ENCODE assay signal across 23 cellular contexts in the genomic region with DNA sequence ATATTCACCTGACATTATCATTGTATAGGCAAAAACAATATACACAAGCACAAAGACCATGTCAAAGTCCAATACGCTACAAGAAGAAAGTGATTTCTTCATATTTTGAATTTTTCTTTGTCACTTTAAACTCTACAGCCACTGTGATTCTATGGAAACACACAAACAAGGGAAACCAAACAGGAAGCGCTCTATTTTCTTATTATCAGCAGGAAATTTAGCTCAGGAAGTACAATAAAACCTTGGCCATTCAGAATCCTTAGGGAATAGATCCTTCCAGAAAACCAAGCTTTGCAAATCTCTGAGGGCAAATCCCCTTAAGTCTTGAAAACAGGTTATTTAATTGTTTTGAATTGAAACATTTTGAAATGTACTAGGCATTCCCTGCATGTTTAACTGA.
A peak's percentile ranks its signal among the peaks of the same experiment; 100 is the strongest.
DNase-seq lines count a peak whose midpoint lies in the region; ATAC-seq, FAIRE-seq and TF ChIP-seq lines count a peak whose summit lies in the region.
"Had no signal": no experiment of that assay in that cellular context is flagged by ENCODE, and none has a peak within 500 bp of the region (broad histone marks: within the 10 kb centered on the region; RNA-seq: fewer than 3 reads in every experiment).

No MANE protein-coding gene starts in this region.

- no peaks in the 10 kb centered on the region for H4K20me1 ChIP-seq in HepG2 (ENCODE audit: insufficient read depth, low read length)

- no peaks in the 10 kb centered on the region for H3K79me2 ChIP-seq in HepG2 (ENCODE audit: insufficient read depth, low read length)

- H3K9me3 ChIP-seq in right lobe of liver (no peaks in the 10 kb centered on the region), HepG2 (ENCODE audit: low read length) (peaks cover 5% of the 10 kb centered on the region; the same call in 1 of the 2 replicates), mesenchymal stem cell (ENCODE audit: control insufficient read depth, low read length) (no peaks in the 10 kb centered on the region)
- H3K9me3 ChIP-seq: A549, BE2C, HAP-1, SJCRH30 had no signal

- no peaks in the 10 kb centered on the region for H3K4me1 ChIP-seq in right lobe of liver
- no peaks in the 10 kb centered on the region for H3K4me1 ChIP-seq in HepG2 (ENCODE audit: insufficient read depth, low read length)
- no peaks in the 10 kb centered on the region for H3K4me1 ChIP-seq in mesenchymal stem cell (ENCODE audit: control insufficient read depth, insufficient read depth, low read depth, low read length)
- H3K4me1 ChIP-seq: A549, BE2C, HAP-1, SJCRH30 had no signal

- H3K4me2 ChIP-seq in HepG2 (ENCODE audit: low read depth, low read length) (no peak overlapping the region), mesenchymal stem cell (ENCODE audit: low read length, poor library complexity, severe bottlenecking) (no peak overlapping the region)
- H3K4me2 ChIP-seq: A549, PC-9 had no signal

- no peak overlapping the region for H2BK15ac ChIP-seq in mesenchymal stem cell (ENCODE audit: low read depth, poor library complexity, severe bottlenecking)

- intact Hi-C loops in right lobe of liver (cut with DNase I) (no loop called here), HepG2 (cut with micrococcal nuclease; ENCODE audit: unreplicated experiment) (no loop called here), Calu3 (cut with micrococcal nuclease; ENCODE audit: unreplicated experiment) (no loop called here)

- in situ Hi-C loops in HepG2 (cut with HindIII; ENCODE audit: extremely low pct_ligation_motif_present, low pct_unique_long_range_greater_than_20kb): no loop called here

- TF ChIP-seq POLR2A in right lobe of liver (IDR thresholded peaks at IDR 0.05): no peak
- TF ChIP-seq POLR2A in HepG2 (IDR thresholded peaks at IDR 0.05; ENCODE audit: insufficient read depth in 1 of 2, low read depth in 2 of 2, low read length in 2 of 2): no peak

- CTCF ChIA-PET in HepG2 (lab: Yijun Ruan, JAX; ENCODE audit: low intra/inter-chr PET ratio, low total read pairs): no interaction called here
- CTCF ChIA-PET in Calu3 (lab: Charles Lee): no interaction called here
- CTCF ChIA-PET in activated CD8-positive, alpha-beta T cell treated with anti-CD3 and anti-CD28 coated beads, Interleukin-2, amount 10 ng/mL, durations not matched to agents 7 days and 5 days (lab: Charles Lee): no interaction called here

- TF ChIP-seq CTCF in right lobe of liver (IDR thresholded peaks at IDR 0.05) (no peak), HepG2 (CRISPR knock-in tag; IDR thresholded peaks at IDR 0.05) (no peak), fibroblast of pulmonary artery (IDR thresholded peaks at IDR 0.05; ENCODE audit: low read length, missing control alignments) (no peak), Calu3 (IDR thresholded peaks at IDR 0.05; ENCODE audit: unreplicated experiment) (no peak)

- no peak overlapping the region for H3K9ac ChIP-seq in HepG2 (ENCODE audit: insufficient read depth, low read depth, low read length)
- no peak overlapping the region for H3K9ac ChIP-seq in mesenchymal stem cell (ENCODE audit: low read length)

- H2BK120ac ChIP-seq in mesenchymal stem cell (ENCODE audit: low read depth, low read length): no peak overlapping the region

- no peak for FAIRE-seq in HepG2 (lab: Jason Lieb, UNC)
- FAIRE-seq: A549, GM12878 had no signal

- H3K9me3 Mint-ChIP-seq in Calu3 (ENCODE audit: low read depth, unreplicated experiment): no peaks in the 10 kb centered on the region
- H3K9me3 Mint-ChIP-seq in activated CD8-positive, alpha-beta T cell treated with anti-CD3 and anti-CD28 coated beads, Interleukin-2, amount 10 ng/mL, durations not matched to agents 7 days and 5 days (ENCODE audit: insufficient read depth): no peaks in the 10 kb centered on the region

- H2BK5ac ChIP-seq in mesenchymal stem cell (ENCODE audit: low read depth, low read length, poor library complexity, severe bottlenecking): no peak overlapping the region

- no peak overlapping the region for H2BK12ac ChIP-seq in mesenchymal stem cell (ENCODE audit: low read length in 2 of 2)

- H3K4me3 Mint-ChIP-seq in Calu3 (ENCODE audit: low read depth, unreplicated experiment): no peak overlapping the region
- no peak overlapping the region for H3K4me3 Mint-ChIP-seq in activated CD8-positive, alpha-beta T cell treated with anti-CD3 and anti-CD28 coated beads, Interleukin-2, amount 10 ng/mL, durations not matched to agents 7 days and 5 days
- H3K4me3 Mint-ChIP-seq: CD4-positive, CD25-positive, alpha-beta regulatory T cell had no signal

- H3K18ac ChIP-seq in mesenchymal stem cell (ENCODE audit: low read depth in 1 of 2, low read length in 2 of 2): no peak overlapping the region

- H3K4me1 Mint-ChIP-seq in Calu3 (ENCODE audit: low read depth, unreplicated experiment): no peaks in the 10 kb centered on the region
- H3K4me1 Mint-ChIP-seq in activated CD8-positive, alpha-beta T cell treated with anti-CD3 and anti-CD28 coated beads, Interleukin-2, amount 10 ng/mL, durations not matched to agents 7 days and 5 days (ENCODE audit: low read depth): no peaks in the 10 kb centered on the region
- H3K4me1 Mint-ChIP-seq: CD4-positive, CD25-positive, alpha-beta regulatory T cell had no signal

- peak; percentile 48 to 75 (median 52) for ATAC-seq in right lobe of liver
- no peak for ATAC-seq in HepG2
- no peak for ATAC-seq in activated CD8-positive, alpha-beta T cell treated with anti-CD3 and anti-CD28 coated beads, Interleukin-2, amount 10 ng/mL, durations not matched to agents 7 days and 5 days
- ATAC-seq: A549, GM12878 had no signal

- H3K36me3 Mint-ChIP-seq in Calu3 (ENCODE audit: insufficient read depth, unreplicated experiment): no peaks in the 10 kb centered on the region
- H3K36me3 Mint-ChIP-seq in activated CD8-positive, alpha-beta T cell treated with anti-CD3 and anti-CD28 coated beads, Interleukin-2, amount 10 ng/mL, durations not matched to agents 7 days and 5 days (ENCODE audit: low read depth): no peaks in the 10 kb centered on the region
- H3K36me3 Mint-ChIP-seq: CD4-positive, CD25-positive, alpha-beta regulatory T cell had no signal

- H3K27ac Mint-ChIP-seq in Calu3 (ENCODE audit: unreplicated experiment): no peak overlapping the region
- no peak overlapping the region for H3K27ac Mint-ChIP-seq in activated CD8-positive, alpha-beta T cell treated with anti-CD3 and anti-CD28 coated beads, Interleukin-2, amount 10 ng/mL, durations not matched to agents 7 days and 5 days
- H3K27ac Mint-ChIP-seq: CD4-positive, CD25-positive, alpha-beta regulatory T cell had no signal

- no peak for TF ChIP-seq EP300 in HepG2 (IDR thresholded peaks at IDR 0.05; ENCODE audit: low read depth in 2 of 2, low read length in 2 of 2)
- TF ChIP-seq EP300 in HepG2 (CRISPR knock-in tag; IDR thresholded peaks at IDR 0.05; ENCODE audit: borderline replicate concordance): no peak

- no peak overlapping the region for H4K8ac ChIP-seq in mesenchymal stem cell (ENCODE audit: low read length)

- no peak overlapping the region for H4K91ac ChIP-seq in mesenchymal stem cell (ENCODE audit: low read length)

- H3K14ac ChIP-seq in mesenchymal stem cell (ENCODE audit: low read length in 2 of 2): no peak overlapping the region

- H3K27me3 ChIP-seq in right lobe of liver: no peaks in the 10 kb centered on the region
- no peaks in the 10 kb centered on the region for H3K27me3 ChIP-seq in HepG2 (ENCODE audit: control insufficient read depth in 1 of 2, insufficient read depth in 2 of 2, low read length in 2 of 2)
- H3K27me3 ChIP-seq in mesenchymal stem cell (ENCODE audit: control insufficient read depth in 1 of 2, insufficient read depth in 1 of 2, low read length in 2 of 2): no peaks in the 10 kb centered on the region
- H3K27me3 ChIP-seq: BE2C, SJCRH30 had no signal

- H3K79me1 ChIP-seq in mesenchymal stem cell (replicated peaks; ENCODE audit: low read length, poor library complexity, severe bottlenecking): no peaks in the 10 kb centered on the region

- H3K4me3 ChIP-seq in right lobe of liver (no peak overlapping the region), HepG2 (replicated peaks in 1 of 3; ENCODE audit: insufficient read depth in 1 of 3, low read depth in 2 of 3, low read length in 3 of 3) (no peak overlapping the region), fibroblast of pulmonary artery (replicated peaks; ENCODE audit: low read depth, low read length) (no peak overlapping the region), mesenchymal stem cell (ENCODE audit: insufficient read depth in 1 of 2, low read depth in 1 of 2, low read length in 2 of 2) (no peak overlapping the region)
- H3K4me3 ChIP-seq: A549, GM12878, HAP-1, PC-9, SJCRH30 had no signal

- no peak overlapping the region for H2AFZ ChIP-seq in HepG2 (ENCODE audit: low read length)
- H2AFZ ChIP-seq in mesenchymal stem cell (ENCODE audit: low read depth, low read length): no peak overlapping the region
- H2AFZ ChIP-seq: PC-9 had no signal

- no peak for TF ChIP-seq RAD21 in HepG2 (CRISPR knock-in tag; IDR thresholded peaks at IDR 0.05)

- H2AK5ac ChIP-seq in mesenchymal stem cell (ENCODE audit: low read length, severe bottlenecking): no peak overlapping the region

- 61% methylated on average over 2 of the region's 2 CpGs for WGBS in right lobe of liver (ENCODE audit: insufficient coverage, low coverage, low lambda C conversion rate, missing lambda C conversion rate)
- 20% methylated on average over 2 of the region's 2 CpGs for WGBS in HepG2 (ENCODE audit: low lambda C conversion rate)
- WGBS in mesenchymal stem cell: 79% methylated on average over 2 of the region's 2 CpGs

- no peak overlapping the region for H3K23ac ChIP-seq in mesenchymal stem cell (ENCODE audit: low read length in 2 of 2)

- H3K36me3 ChIP-seq in right lobe of liver: no peaks in the 10 kb centered on the region
- no peaks in the 10 kb centered on the region for H3K36me3 ChIP-seq in HepG2 (replicated peaks in 1 of 2; ENCODE audit: control insufficient read depth in 1 of 2, insufficient read depth in 2 of 2, low read length in 2 of 2)
- H3K36me3 ChIP-seq in mesenchymal stem cell (ENCODE audit: control insufficient read depth in 1 of 2, insufficient read depth in 2 of 2, low read depth in 1 of 2, low read length in 2 of 2): no peaks in the 10 kb centered on the region
- H3K36me3 ChIP-seq: BE2C, HAP-1, SJCRH30 had no signal

- POLR2A ChIA-PET in HepG2 (lab: Yijun Ruan, JAX): no interaction called here
- POLR2A ChIA-PET in activated CD8-positive, alpha-beta T cell treated with anti-CD3 and anti-CD28 coated beads, Interleukin-2, amount 10 ng/mL, durations not matched to agents 7 days and 5 days (lab: Charles Lee): no interaction called here

- DNase-seq in right lobe of liver: no peak
- DNase-seq in HepG2 (ENCODE audit: low spot score): no peak
- DNase-seq in fibroblast of pulmonary artery (ENCODE audit: low read depth): peak; percentile 8
- peak; percentile 19 for DNase-seq in mesenchymal stem cell
- DNase-seq in H4 (ENCODE audit: low spot score): no peak
- DNase-seq in GOT3 (lab: John Stamatoyannopoulos, UW): no peak
- no peak for DNase-seq in Calu3
- no peak for DNase-seq in activated CD8-positive, alpha-beta T cell treated with anti-CD3 and anti-CD28 coated beads, Interleukin-2, amount 10 ng/mL, durations not matched to agents 7 days and 5 days
- DNase-seq: BE2C; CD4-positive, CD25-positive, alpha-beta regulatory T cell; DMS 273 treated with DMSO at 0.1 percent for 48 hours; DND-41; KG1; NCI-H1092 treated with DMSO at 0.1 percent for 48 hours; NCI-H1436 treated with DMSO at 0.1 percent for 48 hours; NCI-H2029; NCI-H2227 treated with DMSO at 0.1 percent for 48 hours; NCI-H510A; PC-9; SJCRH30 had no signal

- H3K4ac ChIP-seq in mesenchymal stem cell (ENCODE audit: low read depth in 1 of 2, low read length in 2 of 2): no peak overlapping the region

- H3K27me3 Mint-ChIP-seq in Calu3 (ENCODE audit: unreplicated experiment): no peaks in the 10 kb centered on the region
- H3K27me3 Mint-ChIP-seq in activated CD8-positive, alpha-beta T cell treated with anti-CD3 and anti-CD28 coated beads, Interleukin-2, amount 10 ng/mL, durations not matched to agents 7 days and 5 days (ENCODE audit: low read depth): no peaks in the 10 kb centered on the region
- H3K27me3 Mint-ChIP-seq: CD4-positive, CD25-positive, alpha-beta regulatory T cell had no signal

- no peak overlapping the region for H3K27ac ChIP-seq in right lobe of liver
- no peak overlapping the region for H3K27ac ChIP-seq in HepG2 (ENCODE audit: extremely low read length, insufficient read depth, low read length)
- H3K27ac ChIP-seq in mesenchymal stem cell (ENCODE audit: low read length, poor library complexity, severe bottlenecking): no peak overlapping the region
- H3K27ac ChIP-seq: A549, PC-9, SJCRH30 had no signal

- BruUV-seq in HepG2 (replicated peaks; lab: Mats Ljungman, UMichigan) (no TSS peak), Calu3 (replicated peaks; lab: Mats Ljungman, UMichigan) (no TSS peak)

Comparison
In these comparisons a context has a peak if more than half of its experiments do, and no peak if none do; other contexts are left out.
1. ATAC-seq: peak in right lobe of liver (4 of 4); none in HepG2 (single experiment) and activated CD8-positive, alpha-beta T cell treated with anti-CD3 and anti-CD28 coated beads, Interleukin-2, amount 10 ng/mL, durations not matched to agents 7 days and 5 days (single experiment).
2. DNase-seq: peak in fibroblast of pulmonary artery (single experiment) and mesenchymal stem cell (single experiment); none in right lobe of liver (0 of 3), HepG2 (single experiment), H4 (single experiment), GOT3 (single experiment), Calu3 (single experiment) and activated CD8-positive, alpha-beta T cell treated with anti-CD3 and anti-CD28 coated beads, Interleukin-2, amount 10 ng/mL, durations not matched to agents 7 days and 5 days (single experiment).